8 cellular contexts compared by ENCODE assay signal in genomic region chr11:123577081-123577598, GRCh38.
DNase-seq lines count a peak whose midpoint lies in the region; ATAC-seq lines count a peak whose summit lies in the region.

No MANE protein-coding gene starts in this region.

- no peaks in the 10 kb centered on the region for H3K27me3 Mint-ChIP-seq in central memory CD8-positive, alpha-beta T cell

- DNase-seq in ELR (ENCODE audit: low read depth), result peak; percentile 67
- DNase-seq in H7, result peak; percentile 95
- DNase-seq in NCI-H1417 treated with DMSO at 0.1 percent for 48 hours (lab: John Stamatoyannopoulos, UW), result peak; percentile 17
- peak; percentile 82 for DNase-seq in activated CD4-positive, alpha-beta T cell treated with anti-CD3 and anti-CD28 coated beads for 48 hours
- peak in 1 of 2 donors; percentile 45 for DNase-seq in central memory CD8-positive, alpha-beta T cell (ENCODE audit: low spot score in 2 of 2)
- peak; percentile 50 for DNase-seq in kidney tubule cell (ENCODE audit: low spot score)
- DNase-seq in stimulated activated CD4-positive, alpha-beta T cell treated with anti-CD3 and anti-CD28 coated beads, Interleukin-4, amount 100 ng/mL, for 48 hours (ENCODE audit: low read depth in 2 of 2), result peak; percentile 53 to 69
- no peak for DNase-seq in SIG-M5 treated with dmso at 0.1 percent for 504 hours (lab: John Stamatoyannopoulos, UW; ENCODE audit: unreplicated experiment)

- peaks cover 27% of the 10 kb centered on the region for H3K4me1 Mint-ChIP-seq in central memory CD8-positive, alpha-beta T cell

- H3K27ac Mint-ChIP-seq in central memory CD8-positive, alpha-beta T cell (ENCODE audit: low read depth), result no peak overlapping the region

- H3K4me3 ChIP-seq in H7 (ENCODE audit: insufficient read depth, low read depth, low read length), result no peak overlapping the region

- ATAC-seq in central memory CD8-positive, alpha-beta T cell (replicated peaks; ENCODE audit: extremely low read depth, poor library complexity, severe bottlenecking), result peak; percentile 37

- no peaks in the 10 kb centered on the region for H3K36me3 Mint-ChIP-seq in central memory CD8-positive, alpha-beta T cell (ENCODE audit: insufficient read depth)

- H3K27me3 ChIP-seq in H7 (ENCODE audit: control insufficient read depth, insufficient read depth, low read length), result no peaks in the 10 kb centered on the region

- H3K9me3 Mint-ChIP-seq in central memory CD8-positive, alpha-beta T cell, result no peaks in the 10 kb centered on the region

- no peak overlapping the region for H3K4me3 Mint-ChIP-seq in central memory CD8-positive, alpha-beta T cell

- H3K36me3 ChIP-seq in H7 (replicated peaks; ENCODE audit: control insufficient read depth, insufficient read depth, low read length), result no peaks in the 10 kb centered on the region
